Comparison of ENCODE assay signal across 14 cellular contexts in genomic region chr10:131909014-131909808, GRCh38. TPM values are rescaled to one million over a fixed set of nuclear protein-coding genes. Genes with fewer than 3 reads are reported as not detected.
DNase-seq lines count a peak whose midpoint lies in the region; ATAC-seq, FAIRE-seq and TF ChIP-seq lines count a peak whose summit lies in the region.
"Had no signal": no experiment of that assay in that cellular context is flagged by ENCODE, and none has a peak within 500 bp of the region (broad histone marks: within the 10 kb centered on the region; RNA-seq: fewer than 3 reads in every experiment).

No MANE protein-coding gene starts in this region.

- peak overlapping the region; percentile 87 for H3K27ac Mint-ChIP-seq in WTC11
- H3K27ac Mint-ChIP-seq in immature natural killer cell, result peak overlapping the region in 4 of 6 donors; percentile 13 to 61 (median 21)
- H3K27ac Mint-ChIP-seq: B cell had no signal

- H3K4me3 ChIP-seq in right lobe of liver (no peak overlapping the region), HepG2 (replicated peaks in 1 of 3; ENCODE audit: insufficient read depth in 1 of 3, low read depth in 2 of 3, low read length in 3 of 3) (no peak overlapping the region)

- no peak for FAIRE-seq in HepG2 (lab: Jason Lieb, UNC)

- peaks cover 67% of the 10 kb centered on the region for H4K20me1 ChIP-seq in HepG2 (ENCODE audit: insufficient read depth, low read length)

- H3K27me3 ChIP-seq in right lobe of liver (no peaks in the 10 kb centered on the region), HepG2 (ENCODE audit: control insufficient read depth in 1 of 2, insufficient read depth in 2 of 2, low read length in 2 of 2) (no peaks in the 10 kb centered on the region)

- H3K4me2 ChIP-seq in HepG2 (ENCODE audit: low read depth, low read length), result no peak overlapping the region

- POLR2A ChIA-PET in HepG2 (lab: Yijun Ruan, JAX), result no interaction called here
- POLR2A ChIA-PET in WTC11 (lab: Charles Lee), result no interaction called here
- POLR2A ChIA-PET in HEK293T (lab: Yijun Ruan, JAX), result no interaction called here

- H3K4me1 Mint-ChIP-seq in WTC11 (peaks cover 42% of the 10 kb centered on the region), immature natural killer cell (peaks cover 62 to 82% of the 10 kb centered on the region in 2 donors)

- H3K36me3 Mint-ChIP-seq in WTC11, result peaks cover 44% of the 10 kb centered on the region
- peaks cover 3 to 23% (median 7%) of the 10 kb centered on the region in 3 donors for H3K36me3 Mint-ChIP-seq in immature natural killer cell

- TF ChIP-seq POLR2A in right lobe of liver (IDR thresholded peaks at IDR 0.05), result no peak
- TF ChIP-seq POLR2A in HepG2 (IDR thresholded peaks at IDR 0.05; ENCODE audit: insufficient read depth in 1 of 2, low read depth in 2 of 2, low read length in 2 of 2), result no peak

- H3K9ac ChIP-seq in HepG2 (ENCODE audit: insufficient read depth, low read depth, low read length), result no peak overlapping the region

- H3K4me1 ChIP-seq in right lobe of liver (peaks cover 0 to 42% (median 17%) of the 10 kb centered on the region in 4 donors), HepG2 (ENCODE audit: insufficient read depth, low read length) (peaks cover 63% of the 10 kb centered on the region)

- peaks cover 95% of the 10 kb centered on the region for H3K79me2 ChIP-seq in HepG2 (ENCODE audit: insufficient read depth, low read length)

- H3K9me3 ChIP-seq in right lobe of liver (no peaks in the 10 kb centered on the region), HepG2 (ENCODE audit: low read length) (no peaks in the 10 kb centered on the region)

- no TSS peak for BruUV-seq in HepG2 (replicated peaks; lab: Mats Ljungman, UMichigan)

- H3K9me3 Mint-ChIP-seq in WTC11, result peaks cover 8% of the 10 kb centered on the region
- H3K9me3 Mint-ChIP-seq in immature natural killer cell, result no peaks in the 10 kb centered on the region

- peak in 1 of 3 donors; percentile 63 for DNase-seq in right lobe of liver
- DNase-seq in HepG2 (ENCODE audit: low spot score), result no peak
- DNase-seq in WTC11 (ENCODE audit: low spot score), result no peak
- DNase-seq in immature natural killer cell, result no peak
- no peak for DNase-seq in HEK293T (ENCODE audit: extremely low spot score)
- no peak for DNase-seq in GDM1 (lab: John Stamatoyannopoulos, UW)
- no peak for DNase-seq in Ammon's horn (ENCODE audit: low spot score)
- DNase-seq: activated CD4-positive, alpha-beta T cell treated with anti-CD3 and anti-CD28 coated beads, Interleukin-2, amount 50 U/mL, for 4 hours; activated effector memory CD4-positive, alpha-beta T cell treated with anti-CD3 and anti-CD28 coated beads, Interleukin-2, amount 50 U/mL, for 16 hours; effector CD8-positive, alpha-beta T cell; GOT3; SHP77 had no signal

- no peak overlapping the region for H2AFZ ChIP-seq in HepG2 (ENCODE audit: low read length)

- no peak for TF ChIP-seq RAD21 in HepG2 (CRISPR knock-in tag; IDR thresholded peaks at IDR 0.05)

- ATAC-seq in right lobe of liver, result peak; percentile 33 to 37 (median 36)
- no peak for ATAC-seq in HepG2
- ATAC-seq in WTC11, result peak; percentile 71
- ATAC-seq in GM21526 (IDR thresholded peaks at IDR 0.05; ENCODE audit: low FRiP score, unreplicated experiment), result no peak

- H3K4me3 Mint-ChIP-seq in WTC11, result 0 out of 2 replicates have a peak overlapping the region, but pooled peaks have one; percentile 16
- H3K4me3 Mint-ChIP-seq in immature natural killer cell, result no peak overlapping the region
- H3K4me3 Mint-ChIP-seq: B cell had no signal

- CTCF ChIA-PET in HepG2 (lab: Yijun Ruan, JAX; ENCODE audit: low intra/inter-chr PET ratio, low total read pairs) (no interaction called here), WTC11 (lab: Charles Lee) (interaction anchor here (1.1 to 1.4 kb wide), 3 partner anchors 24 to 114 kb away, joined by 4 to 5 read pairs (median 4); no protein-coding TSS in a partner anchor), HEK293T (lab: Yijun Ruan, JAX) (no interaction called here)

- 80% methylated on average over 7 of the region's 8 CpGs for WGBS in right lobe of liver (ENCODE audit: insufficient coverage, low coverage, low lambda C conversion rate, missing lambda C conversion rate)
- 94% methylated on average over 8 of the region's 8 CpGs for WGBS in HepG2 (ENCODE audit: low lambda C conversion rate)

- H3K36me3 ChIP-seq in right lobe of liver, result peaks cover 0 to 3% (median 1%) of the 10 kb centered on the region in 4 donors
- peaks cover 18 to 38% of the 10 kb centered on the region in 2 experiments for H3K36me3 ChIP-seq in HepG2 (replicated peaks in 1 of 2; ENCODE audit: control insufficient read depth in 1 of 2, insufficient read depth in 2 of 2, low read length in 2 of 2)

- intact Hi-C loops in right lobe of liver (cut with DNase I) (no loop called here), HepG2 (cut with micrococcal nuclease; ENCODE audit: unreplicated experiment) (no loop called here)

- no peak for TF ChIP-seq EP300 in HepG2 (IDR thresholded peaks at IDR 0.05; ENCODE audit: low read depth in 2 of 2, low read length in 2 of 2)
- no peak for TF ChIP-seq EP300 in HepG2 (CRISPR knock-in tag; IDR thresholded peaks at IDR 0.05; ENCODE audit: borderline replicate concordance)

- TF ChIP-seq CTCF in right lobe of liver (IDR thresholded peaks at IDR 0.05) (no peak), HepG2 (CRISPR knock-in tag; IDR thresholded peaks at IDR 0.05) (no peak), WTC11 (IDR thresholded peaks at IDR 0.05) (no peak)

- no peaks in the 10 kb centered on the region for H3K27me3 Mint-ChIP-seq in WTC11 (ENCODE audit: low read depth)
- H3K27me3 Mint-ChIP-seq in immature natural killer cell (ENCODE audit: low read depth in 3 of 3), result peaks cover 0 to 6% (median 2%) of the 10 kb centered on the region in 3 donors
- H3K27me3 Mint-ChIP-seq: B cell had no signal

- H3K27ac ChIP-seq in right lobe of liver, result no peak overlapping the region
- H3K27ac ChIP-seq in HepG2 (ENCODE audit: extremely low read length, insufficient read depth, low read length), result no peak overlapping the region

- in situ Hi-C loops in HepG2 (cut with HindIII; ENCODE audit: extremely low pct_ligation_motif_present, low pct_unique_long_range_greater_than_20kb), result no loop called here

TF ChIP-seq in HepG2, 621 proteins besides CTCF, POLR2A, EP300 and RAD21 (continues in another document):
- no peak for TF ChIP-seq ZNF510 (CRISPR knock-in tag; IDR thresholded peaks at IDR 0.05; ENCODE audit: low read depth)
- TF ChIP-seq MEIS2 (CRISPR knock-in tag; IDR thresholded peaks at IDR 0.05), result no peak
- no peak for TF ChIP-seq ZNF747 (CRISPR knock-in tag; IDR thresholded peaks at IDR 0.05; ENCODE audit: borderline replicate concordance)

TF ChIP-seq in WTC11, 78 proteins besides CTCF, POLR2A, EP300 and RAD21 (continues in another document):
- TF ChIP-seq ATF3 (CRISPR knock-in tag; conservative IDR thresholded peaks at IDR 0.05) (no peak), SMAD4 (CRISPR knock-in tag; IDR thresholded peaks at IDR 0.05) (no peak)

TF ChIP-seq in HEK293T, 16 proteins besides CTCF, POLR2A, EP300 and RAD21:
- TF ChIP-seq FOXK2 (IDR thresholded peaks at IDR 0.05) (no peak), PKNOX1 (IDR thresholded peaks at IDR 0.05) (no peak), LEF1 (IDR thresholded peaks at IDR 0.05; ENCODE audit: borderline replicate concordance) (no peak), FOXM1 (IDR thresholded peaks at IDR 0.05; ENCODE audit: borderline replicate concordance) (no peak)

RNA-seq across cellular contexts. Expression of gene PPP2R2D, which starts 8.4 kb away (rescaled TPM):
- total RNA-seq in right lobe of liver (10 to 100 TPM; 10.9 to 16.6 (median 14.3) TPM), HepG2 (2016; rRNA removed; fragmentation: Illumina TruSeq; extraction: Trizol) (33.2 and 34.4 TPM in 2 replicates), WTC11 (2021) (28.7 to 33.2 TPM (median 30.0 TPM) in 3 replicates)
- 47.7 and 48.9 TPM in 2 replicates for total RNA-seq in HepG2 (2016; cell fraction: cytosol; rRNA removed; fragmentation: Illumina TruSeq; extraction: Trizol; ENCODE audit: low read depth)
- 31.4 and 33.7 TPM in 2 replicates for total RNA-seq in HepG2 (2016; cell fraction: insoluble cytoplasmic fraction; rRNA removed; fragmentation: Illumina TruSeq; extraction: Trizol)
- total RNA-seq in HepG2 (2016; cell fraction: membrane; rRNA removed; fragmentation: Illumina TruSeq; extraction: Trizol), result 86.0 and 86.6 TPM in 2 replicates
- 29.7 and 31.1 TPM in 2 replicates for total RNA-seq in HepG2 (2016; cell fraction: nucleus; rRNA removed; fragmentation: Illumina TruSeq; extraction: Trizol)
- polyA plus RNA-seq in HepG2 (2011; rRNA removed) (32.7 TPM in 2 replicates), immature natural killer cell (10 to 100 TPM; 24.7 to 33.4 (median 30.6) TPM)
- polyA plus RNA-seq in HepG2 (2011; cell fraction: cytosol; rRNA removed), result 31.1 and 33.7 TPM in 2 replicates
- polyA plus RNA-seq in HepG2 (2011; cell fraction: nucleus; rRNA removed), result 42.0 and 48.5 TPM in 2 replicates
- polyA plus RNA-seq in HepG2 (2012), result 26.5 and 33.1 TPM in 2 replicates
- polyA plus RNA-seq in HepG2 (2016; cell fraction: cytosol; fragmentation: Illumina TruSeq; extraction: Trizol; ENCODE audit: low read depth), result 64.7 and 70.1 TPM in 2 replicates
- polyA plus RNA-seq in HepG2 (2016; cell fraction: insoluble cytoplasmic fraction; fragmentation: Illumina TruSeq; extraction: Trizol; ENCODE audit: low read depth), result 40.4 and 47.0 TPM in 2 replicates
- polyA plus RNA-seq in HepG2 (2016; cell fraction: membrane; fragmentation: Illumina TruSeq; extraction: Trizol; ENCODE audit: low read depth), result 94.1 and 94.6 TPM in 2 replicates
- polyA plus RNA-seq in HepG2 (2016; cell fraction: nucleus; fragmentation: Illumina TruSeq; extraction: Trizol; ENCODE audit: insufficient read depth, low read depth), result 53.3 and 54.4 TPM in 2 replicates
- polyA minus RNA-seq in HepG2 (2011; rRNA and poly(A)+ RNA removed; ENCODE audit: low replicate concordance), result 40.2 and 62.1 TPM in 2 replicates
- polyA minus RNA-seq in HepG2 (2011; cell fraction: cytosol; rRNA and poly(A)+ RNA removed), result 16.4 and 18.6 TPM in 2 replicates
- polyA minus RNA-seq in HepG2 (2011; cell fraction: nucleus; rRNA and poly(A)+ RNA removed), result 44.7 and 44.8 TPM in 2 replicates

Comparison
In these comparisons a context has a peak if more than half of its experiments do, and no peak if none do; other contexts are left out.
1. ATAC-seq: peak in right lobe of liver (4 of 4) and WTC11 (single experiment); none in HepG2 (single experiment) and GM21526 (single experiment).